9 cellular contexts compared by ENCODE assay signal in the genomic region with DNA sequence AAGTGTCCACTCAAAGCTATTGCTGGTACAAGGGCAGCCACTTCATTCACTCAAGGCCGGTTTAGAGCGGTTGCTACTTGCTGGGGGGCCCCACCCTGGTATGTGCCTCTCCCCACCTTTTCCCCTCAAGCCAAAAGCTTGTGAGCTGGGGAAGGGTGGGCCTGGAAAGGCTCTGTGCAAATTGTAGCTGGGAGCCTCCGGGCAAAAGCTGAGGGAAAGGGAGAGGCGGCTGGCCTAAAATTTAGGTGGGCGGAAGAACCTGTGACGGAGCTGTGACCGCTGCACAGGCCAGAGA. TPM values are rescaled to one million over a fixed set of nuclear protein-coding genes. Genes with fewer than 3 reads are reported as not detected.
DNase-seq lines count a peak whose midpoint lies in the region; ATAC-seq, FAIRE-seq and TF ChIP-seq lines count a peak whose summit lies in the region.
"Had no signal": no experiment of that assay in that cellular context is flagged by ENCODE, and none has a peak within 500 bp of the region (broad histone marks: within the 10 kb centered on the region; RNA-seq: fewer than 3 reads in every experiment).

No MANE protein-coding gene starts in this region.

- no peaks in the 10 kb centered on the region for H3K27me3 ChIP-seq in HepG2 (ENCODE audit: control insufficient read depth in 1 of 2, insufficient read depth in 2 of 2, low read length in 2 of 2)
- no peaks in the 10 kb centered on the region for H3K27me3 ChIP-seq in thoracic aorta (replicated peaks; ENCODE audit: insufficient read depth)

- no peak for DNase-seq in activated T-cell treated with anti-CD3 and anti-CD28 coated beads, Interleukin-2, amount 50 U/mL, for 24 hours
- no peak for DNase-seq in activated T-cell treated with anti-CD3 and anti-CD28 coated beads, Interleukin-2, amount 50 U/mL, for 1 hour
- DNase-seq in HepG2 (ENCODE audit: low spot score) (no peak), thoracic aorta (ENCODE audit: low spot score) (no peak), inferior parietal cortex (ENCODE audit: extremely low spot score) (no peak), RPMI8226 (no peak)
- DNase-seq: NCI-H1436 treated with DMSO at 0.1 percent for 48 hours had no signal

- H3K4me2 ChIP-seq in HepG2 (ENCODE audit: low read depth, low read length), result peak overlapping the region; percentile 96

- H3K4me1 Mint-ChIP-seq in activated T-cell treated with anti-CD3 and anti-CD28 coated beads, Interleukin-2, amount 50 U/mL, for 24 hours (ENCODE audit: low read depth), result peaks cover 61% of the 10 kb centered on the region
- H3K4me1 Mint-ChIP-seq in activated naive CD8-positive, alpha-beta T cell (ENCODE audit: low read depth), result peaks cover 35% of the 10 kb centered on the region

- peaks cover 8% of the 10 kb centered on the region for H3K79me2 ChIP-seq in HepG2 (ENCODE audit: insufficient read depth, low read length)

- no peaks in the 10 kb centered on the region for H3K9me3 Mint-ChIP-seq in activated T-cell treated with anti-CD3 and anti-CD28 coated beads, Interleukin-2, amount 50 U/mL, for 24 hours
- no peaks in the 10 kb centered on the region for H3K9me3 Mint-ChIP-seq in activated naive CD8-positive, alpha-beta T cell (ENCODE audit: low read depth)

- H3K4me3 ChIP-seq in HepG2 (replicated peaks in 1 of 3; ENCODE audit: insufficient read depth in 1 of 3, low read depth in 2 of 3, low read length in 3 of 3) (peak overlapping the region; percentile 82 to 86 (median 85); a peak in 5 of 6 replicates), thoracic aorta (peak overlapping the region; percentile 94)

- no peak for FAIRE-seq in HepG2 (lab: Jason Lieb, UNC)

- BruUV-seq in HepG2 (replicated peaks; lab: Mats Ljungman, UMichigan), result TSS peak; percentile 46

- H3K4me1 ChIP-seq in HepG2 (ENCODE audit: insufficient read depth, low read length), result peaks cover 29% of the 10 kb centered on the region
- H3K4me1 ChIP-seq in thoracic aorta (ENCODE audit: control insufficient read depth in 1 of 2, low read depth in 2 of 2), result peaks cover 0 to 20% of the 10 kb centered on the region in 2 donors

- peak overlapping the region; percentile 90 for H3K4me3 Mint-ChIP-seq in activated T-cell treated with anti-CD3 and anti-CD28 coated beads, Interleukin-2, amount 50 U/mL, for 24 hours
- peak overlapping the region; percentile 46 for H3K4me3 Mint-ChIP-seq in activated naive CD8-positive, alpha-beta T cell

- CTCF ChIA-PET in HepG2 (lab: Yijun Ruan, JAX; ENCODE audit: low intra/inter-chr PET ratio, low total read pairs), result no interaction called here

- POLR2A ChIA-PET in HepG2 (lab: Yijun Ruan, JAX), result interaction anchor here (1.6 to 3.6 kb wide), 5 partner anchors 18 to 171 kb away, joined by 4 to 58 read pairs (median 18); partner anchors contain the start of genes EVA1B and THRAP3

- ATAC-seq in HepG2, result no peak
- ATAC-seq in thoracic aorta (ENCODE audit: insufficient number of reproducible peaks, low FRiP score, low read depth), result no peak
- ATAC-seq in GM18511 (IDR thresholded peaks at IDR 0.05; ENCODE audit: unreplicated experiment), result no peak

- TF ChIP-seq CTCF in HepG2 (CRISPR knock-in tag; IDR thresholded peaks at IDR 0.05), result no peak
- TF ChIP-seq CTCF in thoracic aorta (IDR thresholded peaks at IDR 0.05), result no peak

- 32% methylated on average over 6 of the region's 7 CpGs for WGBS in HepG2 (ENCODE audit: low lambda C conversion rate)

- H3K27ac ChIP-seq in HepG2 (ENCODE audit: extremely low read length, insufficient read depth, low read length) (peak overlapping the region; percentile 88), thoracic aorta (peak overlapping the region; percentile 45 to 62)

- no peak for TF ChIP-seq RAD21 in HepG2 (CRISPR knock-in tag; IDR thresholded peaks at IDR 0.05)

- H3K36me3 Mint-ChIP-seq in activated T-cell treated with anti-CD3 and anti-CD28 coated beads, Interleukin-2, amount 50 U/mL, for 24 hours (ENCODE audit: low read depth), result peaks cover 59% of the 10 kb centered on the region
- H3K36me3 Mint-ChIP-seq in activated naive CD8-positive, alpha-beta T cell, result peaks cover 6% of the 10 kb centered on the region

- H3K9me3 ChIP-seq in HepG2 (ENCODE audit: low read length) (no peaks in the 10 kb centered on the region), thoracic aorta (no peaks in the 10 kb centered on the region)

- H4K20me1 ChIP-seq in HepG2 (ENCODE audit: insufficient read depth, low read length), result no peaks in the 10 kb centered on the region

- peak overlapping the region; percentile 96 for H3K27ac Mint-ChIP-seq in activated T-cell treated with anti-CD3 and anti-CD28 coated beads, Interleukin-2, amount 50 U/mL, for 24 hours
- H3K27ac Mint-ChIP-seq in activated naive CD8-positive, alpha-beta T cell, result peak overlapping the region; percentile 92

- no peaks in the 10 kb centered on the region for H3K27me3 Mint-ChIP-seq in activated T-cell treated with anti-CD3 and anti-CD28 coated beads, Interleukin-2, amount 50 U/mL, for 24 hours
- no peaks in the 10 kb centered on the region for H3K27me3 Mint-ChIP-seq in activated naive CD8-positive, alpha-beta T cell

- in situ Hi-C loops in HepG2 (cut with HindIII; ENCODE audit: extremely low pct_ligation_motif_present, low pct_unique_long_range_greater_than_20kb), result no loop called here

- H3K36me3 ChIP-seq in HepG2 (replicated peaks in 1 of 2; ENCODE audit: control insufficient read depth in 1 of 2, insufficient read depth in 2 of 2, low read length in 2 of 2) (peaks cover 21 to 43% of the 10 kb centered on the region in 2 experiments; a peak in 4 of 5 replicates), thoracic aorta (peaks cover 28% of the 10 kb centered on the region)

- H2AFZ ChIP-seq in HepG2 (ENCODE audit: low read length), result no peak overlapping the region

- TF ChIP-seq POLR2A in HepG2 (IDR thresholded peaks at IDR 0.05; ENCODE audit: insufficient read depth in 1 of 2, low read depth in 2 of 2, low read length in 2 of 2), result no peak

- intact Hi-C loops in HepG2 (cut with micrococcal nuclease; ENCODE audit: unreplicated experiment), result loop anchor here (1.0 to 2.0 kb wide), 2 partner anchors 19 to 63 kb away; no protein-coding TSS in a partner anchor

- TF ChIP-seq EP300 in HepG2 (IDR thresholded peaks at IDR 0.05; ENCODE audit: low read depth in 2 of 2, low read length in 2 of 2), result no peak
- TF ChIP-seq EP300 in HepG2 (CRISPR knock-in tag; IDR thresholded peaks at IDR 0.05; ENCODE audit: borderline replicate concordance), result no peak

- peak overlapping the region; percentile 81; the same call in 1 of the 2 replicates for H3K9ac ChIP-seq in HepG2 (ENCODE audit: insufficient read depth, low read depth, low read length)

TF ChIP-seq in HepG2, 621 proteins besides CTCF, POLR2A, EP300 and RAD21 (continues in another document):
- TF ChIP-seq POLR2AphosphoS5 (IDR thresholded peaks at IDR 0.05; ENCODE audit: low read depth, low read length) (peak; percentile 40; the same call in 1 of the 2 replicates), KMT2B (CRISPR knock-in tag; IDR thresholded peaks at IDR 0.05) (peak; percentile 6; the same call in 1 of the 2 replicates)

RNA-seq across cellular contexts. Expression of gene SH3D21, which starts 0.3 kb away (rescaled TPM):
- total RNA-seq in HepG2 (2016; rRNA removed; fragmentation: Illumina TruSeq; extraction: Trizol), result 1.4 and 5.1 TPM in 2 replicates
- total RNA-seq in HepG2 (2016; cell fraction: cytosol; rRNA removed; fragmentation: Illumina TruSeq; extraction: Trizol; ENCODE audit: low read depth), result 0.79 and 0.81 TPM in 2 replicates
- 0.98 and 4.8 TPM in 2 replicates for total RNA-seq in HepG2 (2016; cell fraction: insoluble cytoplasmic fraction; rRNA removed; fragmentation: Illumina TruSeq; extraction: Trizol)
- total RNA-seq in HepG2 (2016; cell fraction: membrane; rRNA removed; fragmentation: Illumina TruSeq; extraction: Trizol), result 1.1 TPM in 2 replicates
- 6.7 and 7.2 TPM in 2 replicates for total RNA-seq in HepG2 (2016; cell fraction: nucleus; rRNA removed; fragmentation: Illumina TruSeq; extraction: Trizol)
- polyA plus RNA-seq in HepG2 (2011; rRNA removed), result 8.6 and 8.7 TPM in 2 replicates
- 1.6 and 1.7 TPM in 2 replicates for polyA plus RNA-seq in HepG2 (2011; cell fraction: cytosol; rRNA removed)
- 84.9 and 116 TPM in 2 replicates for polyA plus RNA-seq in HepG2 (2011; cell fraction: nucleus; rRNA removed)
- polyA plus RNA-seq in HepG2 (2012), result 6.9 and 8.0 TPM in 2 replicates
- polyA plus RNA-seq in HepG2 (2016; cell fraction: cytosol; fragmentation: Illumina TruSeq; extraction: Trizol; ENCODE audit: low read depth), result 0.40 and 0.63 TPM in 2 replicates
- polyA plus RNA-seq in HepG2 (2016; cell fraction: insoluble cytoplasmic fraction; fragmentation: Illumina TruSeq; extraction: Trizol; ENCODE audit: low read depth), result 2.1 and 2.3 TPM in 2 replicates
- 1.0 and 1.1 TPM in 2 replicates for polyA plus RNA-seq in HepG2 (2016; cell fraction: membrane; fragmentation: Illumina TruSeq; extraction: Trizol; ENCODE audit: low read depth)
- polyA plus RNA-seq in HepG2 (2016; cell fraction: nucleus; fragmentation: Illumina TruSeq; extraction: Trizol; ENCODE audit: insufficient read depth, low read depth), result 21.9 and 30.8 TPM in 2 replicates
- polyA minus RNA-seq in HepG2 (2011; rRNA and poly(A)+ RNA removed; ENCODE audit: low replicate concordance), result 3.0 and 3.2 TPM in 2 replicates
- polyA minus RNA-seq in HepG2 (2011; cell fraction: cytosol; rRNA and poly(A)+ RNA removed), result 1.1 and 1.7 TPM in 2 replicates
- 15.7 and 16.0 TPM in 2 replicates for polyA minus RNA-seq in HepG2 (2011; cell fraction: nucleus; rRNA and poly(A)+ RNA removed)
- 1 to 10 TPM; 3.9 to 5.6 TPM for total RNA-seq in thoracic aorta

RNA-seq across cellular contexts. Expression of gene EVA1B, which starts 17.6 kb away (rescaled TPM):
- total RNA-seq in HepG2 (2016; rRNA removed; fragmentation: Illumina TruSeq; extraction: Trizol), result 3.8 and 6.6 TPM in 2 replicates
- 17.4 and 24.0 TPM in 2 replicates for total RNA-seq in HepG2 (2016; cell fraction: cytosol; rRNA removed; fragmentation: Illumina TruSeq; extraction: Trizol; ENCODE audit: low read depth)
- total RNA-seq in HepG2 (2016; cell fraction: insoluble cytoplasmic fraction; rRNA removed; fragmentation: Illumina TruSeq; extraction: Trizol), result 5.1 and 5.9 TPM in 2 replicates
- total RNA-seq in HepG2 (2016; cell fraction: membrane; rRNA removed; fragmentation: Illumina TruSeq; extraction: Trizol), result 15.5 and 17.9 TPM in 2 replicates
- 2.5 and 2.7 TPM in 2 replicates for total RNA-seq in HepG2 (2016; cell fraction: nucleus; rRNA removed; fragmentation: Illumina TruSeq; extraction: Trizol)
- 3.9 and 5.8 TPM in 2 replicates for polyA plus RNA-seq in HepG2 (2011; rRNA removed)
- polyA plus RNA-seq in HepG2 (2011; cell fraction: cytosol; rRNA removed), result 4.7 and 13.2 TPM in 2 replicates
- 7.5 and 8.1 TPM in 2 replicates for polyA plus RNA-seq in HepG2 (2011; cell fraction: nucleus; rRNA removed)
- 2.8 and 7.2 TPM in 2 replicates for polyA plus RNA-seq in HepG2 (2012)
- 17.5 and 21.2 TPM in 2 replicates for polyA plus RNA-seq in HepG2 (2016; cell fraction: cytosol; fragmentation: Illumina TruSeq; extraction: Trizol; ENCODE audit: low read depth)
- 3.5 and 4.8 TPM in 2 replicates for polyA plus RNA-seq in HepG2 (2016; cell fraction: insoluble cytoplasmic fraction; fragmentation: Illumina TruSeq; extraction: Trizol; ENCODE audit: low read depth)
- 12.3 and 13.6 TPM in 2 replicates for polyA plus RNA-seq in HepG2 (2016; cell fraction: membrane; fragmentation: Illumina TruSeq; extraction: Trizol; ENCODE audit: low read depth)
- 5.0 and 5.9 TPM in 2 replicates for polyA plus RNA-seq in HepG2 (2016; cell fraction: nucleus; fragmentation: Illumina TruSeq; extraction: Trizol; ENCODE audit: insufficient read depth, low read depth)
- 1.2 and 5.8 TPM in 2 replicates for polyA minus RNA-seq in HepG2 (2011; rRNA and poly(A)+ RNA removed; ENCODE audit: low replicate concordance)
- 2.5 and 3.6 TPM in 2 replicates for polyA minus RNA-seq in HepG2 (2011; cell fraction: cytosol; rRNA and poly(A)+ RNA removed)
- 0.50 and 0.90 TPM in 2 replicates for polyA minus RNA-seq in HepG2 (2011; cell fraction: nucleus; rRNA and poly(A)+ RNA removed)
- total RNA-seq in thoracic aorta, result 100 to 1,000 TPM; 107 to 189 TPM

Comparison
In these comparisons a context has a peak if more than half of its experiments do, and no peak if none do; other contexts are left out.
1. RNA of gene EVA1B, which starts 17.6 kb away (total RNA-seq): 107 to 189 TPM in thoracic aorta; 2.5 to 24.0 TPM in HepG2; every median in the first group is over 4 times any median in the second.